In genomic region chr16:56606071-56606687, GRCh38 we compare ENCODE assay signal across 9 cellular contexts. TPM values are rescaled to one million over a fixed set of nuclear protein-coding genes. Genes with fewer than 3 reads are reported as not detected.
DNase-seq lines count a peak whose midpoint lies in the region; ATAC-seq, FAIRE-seq and TF ChIP-seq lines count a peak whose summit lies in the region.
"Had no signal": no experiment of that assay in that cellular context is flagged by ENCODE, and none has a peak within 500 bp of the region (broad histone marks: within the 10 kb centered on the region; RNA-seq: fewer than 3 reads in every experiment).

No MANE protein-coding gene starts in this region.

- no peak overlapping the region for H3K4me3 Mint-ChIP-seq in activated naive CD4-positive, alpha-beta T cell treated with anti-CD3 and anti-CD28 coated beads for 36 hours

- no peak overlapping the region for H2BK15ac ChIP-seq in mesenchymal stem cell (ENCODE audit: low read depth, poor library complexity, severe bottlenecking)

- peak overlapping the region; percentile 96 to 99 for H3K27ac ChIP-seq in breast epithelium
- peak overlapping the region; percentile 99 for H3K27ac ChIP-seq in mesenchymal stem cell (ENCODE audit: low read length, poor library complexity, severe bottlenecking)

- CTCF ChIA-PET in activated naive CD4-positive, alpha-beta T cell treated with anti-CD3 and anti-CD28 coated beads for 36 hours (lab: Charles Lee) = interaction anchor here (0.9 to 6.7 kb wide), 5 partner anchors 21 to 96 kb away, joined by 3 to 57 read pairs (median 6); no protein-coding TSS in a partner anchor

- no peak overlapping the region for H2AFZ ChIP-seq in mesenchymal stem cell (ENCODE audit: low read depth, low read length)

- no peak for ATAC-seq in left colon

- no peak overlapping the region for H3K14ac ChIP-seq in mesenchymal stem cell (ENCODE audit: low read length in 2 of 2)

- no peak for TF ChIP-seq CTCF in breast epithelium (IDR thresholded peaks at IDR 0.05)

- no peaks in the 10 kb centered on the region for H3K36me3 Mint-ChIP-seq in activated naive CD4-positive, alpha-beta T cell treated with anti-CD3 and anti-CD28 coated beads for 36 hours (ENCODE audit: low read depth)

- H3K18ac ChIP-seq in mesenchymal stem cell (ENCODE audit: low read depth in 1 of 2, low read length in 2 of 2) = peak overlapping the region; percentile 40 to 81

- peak overlapping the region; percentile 94 to 98 for H2BK12ac ChIP-seq in mesenchymal stem cell (ENCODE audit: low read length in 2 of 2)

- H3K9me3 ChIP-seq in breast epithelium = no peaks in the 10 kb centered on the region
- H3K9me3 ChIP-seq in mesenchymal stem cell (ENCODE audit: control insufficient read depth, low read length) = no peaks in the 10 kb centered on the region

- TF ChIP-seq POLR2A in breast epithelium (IDR thresholded peaks at IDR 0.05) = no peak

- H3K4me1 Mint-ChIP-seq in activated naive CD4-positive, alpha-beta T cell treated with anti-CD3 and anti-CD28 coated beads for 36 hours (ENCODE audit: low read depth) = peaks cover 48% of the 10 kb centered on the region

- H3K36me3 ChIP-seq in breast epithelium (no peaks in the 10 kb centered on the region), mesenchymal stem cell (ENCODE audit: control insufficient read depth in 1 of 2, insufficient read depth in 2 of 2, low read depth in 1 of 2, low read length in 2 of 2) (no peaks in the 10 kb centered on the region)

- peak; percentile 23 for DNase-seq in activated naive CD4-positive, alpha-beta T cell treated with anti-CD3 and anti-CD28 coated beads for 36 hours
- DNase-seq in activated naive CD4-positive, alpha-beta T cell treated with anti-CD3 and anti-CD28 coated beads, Interleukin-2, amount 50 U/mL, for 16 hours = no peak
- DNase-seq in breast epithelium (ENCODE audit: low spot score in 2 of 2) (peak in 1 of 2 donors; percentile 61), mesenchymal stem cell (no peak), urothelium cell line (ENCODE audit: low spot score) (peak; percentile 44), left colon (no peak), ecto neural progenitor cell (ENCODE audit: low spot score) (no peak), DMS53 treated with DMSO at 0.1 percent for 48 hours (lab: John Stamatoyannopoulos, UW; ENCODE audit: unreplicated experiment) (no peak)

- H3K4me1 ChIP-seq in breast epithelium (peaks cover 16 to 19% of the 10 kb centered on the region in 2 donors), mesenchymal stem cell (ENCODE audit: control insufficient read depth, insufficient read depth, low read depth, low read length) (peaks cover 28% of the 10 kb centered on the region)

- peak overlapping the region; percentile 71 to 80 for H3K4ac ChIP-seq in mesenchymal stem cell (ENCODE audit: low read depth in 1 of 2, low read length in 2 of 2)

- peak overlapping the region; percentile 98 for H2BK5ac ChIP-seq in mesenchymal stem cell (ENCODE audit: low read depth, low read length, poor library complexity, severe bottlenecking)

- peak overlapping the region; percentile 74 for H4K91ac ChIP-seq in mesenchymal stem cell (ENCODE audit: low read length)

- intact Hi-C loops in activated naive CD4-positive, alpha-beta T cell treated with anti-CD3 and anti-CD28 coated beads for 36 hours (cut with micrococcal nuclease) = no loop called here
- intact Hi-C loops in breast epithelium (cut with DNase I; ENCODE audit: low total_unique reads) (no loop called here), left colon (cut with DNase I, micrococcal nuclease) (no loop called here)

- peak overlapping the region; percentile 76 for H4K8ac ChIP-seq in mesenchymal stem cell (ENCODE audit: low read length)

- no peak overlapping the region for H3K23ac ChIP-seq in mesenchymal stem cell (ENCODE audit: low read length in 2 of 2)

- H3K9me3 Mint-ChIP-seq in activated naive CD4-positive, alpha-beta T cell treated with anti-CD3 and anti-CD28 coated beads for 36 hours = no peaks in the 10 kb centered on the region

- H2AK5ac ChIP-seq in mesenchymal stem cell (ENCODE audit: low read length, severe bottlenecking) = peak overlapping the region; percentile 76

- no peak overlapping the region for H3K4me2 ChIP-seq in mesenchymal stem cell (ENCODE audit: low read length, poor library complexity, severe bottlenecking)

- WGBS in mesenchymal stem cell = 14% methylated on average over 4 of the region's 4 CpGs

- H3K27me3 ChIP-seq in breast epithelium (no peaks in the 10 kb centered on the region), mesenchymal stem cell (ENCODE audit: control insufficient read depth in 1 of 2, insufficient read depth in 1 of 2, low read length in 2 of 2) (no peaks in the 10 kb centered on the region)

- H3K4me3 ChIP-seq in breast epithelium (peak overlapping the region in 2 of 3 donors; percentile 78 to 86), mesenchymal stem cell (ENCODE audit: insufficient read depth in 1 of 2, low read depth in 1 of 2, low read length in 2 of 2) (peak overlapping the region in 1 of 2 experiments; percentile 69)

- peak overlapping the region; percentile 84 for H3K9ac ChIP-seq in mesenchymal stem cell (ENCODE audit: low read length)

- peaks cover 4% of the 10 kb centered on the region for H3K79me1 ChIP-seq in mesenchymal stem cell (replicated peaks; ENCODE audit: low read length, poor library complexity, severe bottlenecking)

- no peak overlapping the region for H3K27ac Mint-ChIP-seq in activated naive CD4-positive, alpha-beta T cell treated with anti-CD3 and anti-CD28 coated beads for 36 hours

- FAIRE-seq in urothelium cell line (lab: Jason Lieb, UNC) = no peak
- FAIRE-seq: islet of Langerhans had no signal

- no peaks in the 10 kb centered on the region for H3K27me3 Mint-ChIP-seq in activated naive CD4-positive, alpha-beta T cell treated with anti-CD3 and anti-CD28 coated beads for 36 hours (ENCODE audit: low read depth)

- peak overlapping the region; percentile 36 for H2BK120ac ChIP-seq in mesenchymal stem cell (ENCODE audit: low read depth, low read length)

RNA-seq across cellular contexts. Expression of gene MT2A, which starts 2.2 kb away (rescaled TPM):
- 100 to 1,000 TPM in 1 of 2 experiments, 10 to 100 TPM in 1; 95.7 to 130 TPM for total RNA-seq in activated naive CD4-positive, alpha-beta T cell treated with anti-CD3 and anti-CD28 coated beads for 36 hours
- total RNA-seq in breast epithelium (100 to 1,000 TPM; 352 to 543 (median 428) TPM), left colon (100 to 1,000 TPM in 1 of 2 donors, 10 to 100 TPM in 1; 78.4 to 287 TPM)
- 1,482 TPM for polyA plus RNA-seq in mesenchymal stem cell (2013, experiment 1 of 2)
- 1,482 TPM for polyA plus RNA-seq in mesenchymal stem cell (2013, experiment 2 of 2)

RNA-seq across cellular contexts. Expression of gene MT3, which starts 16.9 kb away (rescaled TPM):
- 1 to 10 TPM in 1 of 2 experiments, under 1 TPM in 1; 0.64 to 1.6 TPM for total RNA-seq in activated naive CD4-positive, alpha-beta T cell treated with anti-CD3 and anti-CD28 coated beads for 36 hours
- total RNA-seq in breast epithelium = not detected
- polyA plus RNA-seq in mesenchymal stem cell (2013, experiment 1 of 2) = not detected
- 0.18 TPM for polyA plus RNA-seq in mesenchymal stem cell (2013, experiment 2 of 2)
- 1 to 10 TPM; 1.5 to 1.8 TPM for total RNA-seq in left colon

RNA-seq across cellular contexts. Expression of gene MT1E, which starts 19.4 kb away (rescaled TPM):
- 10 to 100 TPM; 12.2 to 12.4 TPM for total RNA-seq in activated naive CD4-positive, alpha-beta T cell treated with anti-CD3 and anti-CD28 coated beads for 36 hours
- total RNA-seq in breast epithelium = 100 to 1,000 TPM; 284 to 698 (median 513) TPM
- 93.8 TPM for polyA plus RNA-seq in mesenchymal stem cell (2013, experiment 1 of 2)
- polyA plus RNA-seq in mesenchymal stem cell (2013, experiment 2 of 2) = 92.9 TPM
- 100 to 1,000 TPM in 1 of 2 donors, 10 to 100 TPM in 1; 64.7 to 240 TPM for total RNA-seq in left colon

RNA-seq across cellular contexts. Expression of gene MT1M, which starts 26.3 kb away (rescaled TPM):
- not detected for total RNA-seq in activated naive CD4-positive, alpha-beta T cell treated with anti-CD3 and anti-CD28 coated beads for 36 hours
- total RNA-seq in breast epithelium (100 to 1,000 TPM in 1 of 3 donors, 10 to 100 TPM in 2; 42.9 to 120 (median 46.0) TPM), left colon (10 to 100 TPM in 1 of 2 donors, 1 to 10 TPM in 1; 5.1 to 60.6 TPM)
- 0.08 TPM for polyA plus RNA-seq in mesenchymal stem cell (2013, experiment 1 of 2)
- not detected for polyA plus RNA-seq in mesenchymal stem cell (2013, experiment 2 of 2)

RNA-seq across cellular contexts. Expression of gene MT1A, which starts 32.3 kb away (rescaled TPM):
- total RNA-seq in activated naive CD4-positive, alpha-beta T cell treated with anti-CD3 and anti-CD28 coated beads for 36 hours = not detected
- total RNA-seq in breast epithelium (100 to 1,000 TPM in 2 of 3 donors, 10 to 100 TPM in 1; 97.8 to 672 (median 130) TPM), left colon (1 to 10 TPM; 4.7 to 5.1 TPM)
- polyA plus RNA-seq in mesenchymal stem cell (2013, experiment 1 of 2) = 0.68 TPM
- 0.60 TPM for polyA plus RNA-seq in mesenchymal stem cell (2013, experiment 2 of 2)

Comparison
In these comparisons a context has a peak if more than half of its experiments do, and no peak if none do; other contexts are left out.
1. DNase-seq: peak in activated naive CD4-positive, alpha-beta T cell treated with anti-CD3 and anti-CD28 coated beads for 36 hours (single experiment) and urothelium cell line (single experiment); none in activated naive CD4-positive, alpha-beta T cell treated with anti-CD3 and anti-CD28 coated beads, Interleukin-2, amount 50 U/mL, for 16 hours (single experiment), mesenchymal stem cell (single experiment), left colon (0 of 2), ecto neural progenitor cell (single experiment) and DMS53 treated with DMSO at 0.1 percent for 48 hours (single experiment).
2. RNA of gene MT1E, which starts 19.4 kb away (total RNA-seq): 284 to 698 TPM in breast epithelium and 64.7 to 240 TPM in left colon; 12.2 to 12.4 TPM in activated naive CD4-positive, alpha-beta T cell treated with anti-CD3 and anti-CD28 coated beads for 36 hours; every median in the first group is over 4 times any median in the second.